ENCODE assay signal across 11 cellular contexts in the genomic region with DNA sequence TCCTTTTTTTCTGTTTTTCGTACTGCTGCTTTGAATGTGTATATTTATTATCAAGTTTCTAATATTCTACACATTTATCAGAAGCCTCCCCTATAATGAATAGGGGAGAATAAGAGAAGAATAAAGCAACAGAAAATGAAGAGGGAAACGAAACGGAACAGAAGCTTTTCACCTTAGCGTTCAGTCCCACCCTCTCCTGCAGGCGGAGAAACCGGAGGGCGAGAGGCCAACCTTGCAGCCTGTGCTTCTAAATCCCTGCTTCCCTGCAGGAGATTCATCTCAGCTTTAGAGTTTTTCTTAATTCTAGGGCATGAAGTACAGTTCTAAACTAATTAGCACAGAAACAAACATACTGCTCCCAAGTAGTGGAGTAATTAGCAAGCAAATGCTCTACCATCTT.
DNase-seq lines count a peak whose midpoint lies in the region; ATAC-seq and TF ChIP-seq lines count a peak whose summit lies in the region.
"Had no signal": no experiment of that assay in that cellular context is flagged by ENCODE, and none has a peak within 500 bp of the region (broad histone marks: within the 10 kb centered on the region; RNA-seq: fewer than 3 reads in every experiment).

No MANE protein-coding gene starts in this region.

- ATAC-seq in SK-N-SH treated with all-trans-retinoic acid at 6 μM for 48 hours (no peak), left colon (no peak), GM19395 (IDR thresholded peaks at IDR 0.05; ENCODE audit: unreplicated experiment) (no peak)

- H3K9me2 ChIP-seq in SK-N-SH = no peaks in the 10 kb centered on the region

- H3K27me3 Mint-ChIP-seq in activated CD4-positive, alpha-beta memory T cell treated with anti-CD3 and anti-CD28 coated beads for 36 hours = peaks cover 4% of the 10 kb centered on the region

- H3K36me3 ChIP-seq in SK-N-SH (replicated peaks in 1 of 2; ENCODE audit: control insufficient read depth in 1 of 2, insufficient read depth in 2 of 2, low read length in 1 of 2) (no peaks in the 10 kb centered on the region), right atrium auricular region (no peaks in the 10 kb centered on the region), skeletal muscle tissue (ENCODE audit: control insufficient read depth in 3 of 3, insufficient read depth in 3 of 3, low read length in 3 of 3) (no peaks in the 10 kb centered on the region), MG63 (no peaks in the 10 kb centered on the region; the same call in 1 of the 2 replicates)

- no peaks in the 10 kb centered on the region for H4K20me1 ChIP-seq in SK-N-SH (ENCODE audit: insufficient read depth)

- intact Hi-C loops in activated CD4-positive, alpha-beta memory T cell treated with anti-CD3 and anti-CD28 coated beads for 36 hours (cut with micrococcal nuclease) = loop anchor here (10.0 kb wide), 1 partner anchor 588 kb away; the partner anchor contains the start of gene PTER
- intact Hi-C loops in left colon (cut with DNase I, micrococcal nuclease) = no loop called here

- H3K4me2 ChIP-seq in SK-N-SH = no peak overlapping the region

- H3K9me3 ChIP-seq in SK-N-SH = no peaks in the 10 kb centered on the region
- H3K9me3 ChIP-seq in right atrium auricular region = peaks cover 0 to 7% of the 10 kb centered on the region in 2 donors
- no peaks in the 10 kb centered on the region for H3K9me3 ChIP-seq in skeletal muscle tissue (ENCODE audit: control insufficient read depth in 3 of 3, low read length in 3 of 3)
- H3K9me3 ChIP-seq in MG63 = peaks cover 3% of the 10 kb centered on the region

- TF ChIP-seq EP300 in SK-N-SH (IDR thresholded peaks at IDR 0.05; ENCODE audit: borderline replicate concordance in 1 of 2, low read depth in 1 of 2, low read length in 1 of 2) = no peak

- peak overlapping the region; percentile 92 for H3K27ac Mint-ChIP-seq in activated CD4-positive, alpha-beta memory T cell treated with anti-CD3 and anti-CD28 coated beads for 36 hours

- peak overlapping the region; percentile 86 to 100; a peak in 3 of 4 replicates for H3K27ac ChIP-seq in SK-N-SH (ENCODE audit: low read depth in 2 of 2, low read length in 1 of 2)
- peak overlapping the region; percentile 30 to 75 for H3K27ac ChIP-seq in right atrium auricular region
- H3K27ac ChIP-seq in skeletal muscle tissue (ENCODE audit: low read depth, low read length) = peak overlapping the region; percentile 54

- H3K4me3 Mint-ChIP-seq in activated CD4-positive, alpha-beta memory T cell treated with anti-CD3 and anti-CD28 coated beads for 36 hours = no peak overlapping the region

- H3K27me3 ChIP-seq in SK-N-SH (ENCODE audit: insufficient read depth) (no peaks in the 10 kb centered on the region), right atrium auricular region (no peaks in the 10 kb centered on the region), skeletal muscle tissue (ENCODE audit: control insufficient read depth in 3 of 3, insufficient read depth in 3 of 3, low read length in 3 of 3) (no peaks in the 10 kb centered on the region), MG63 (no peaks in the 10 kb centered on the region)

- CTCF ChIA-PET in SK-N-SH (lab: Yijun Ruan, JAX) = interaction anchor here (2.2 kb wide), 1 partner anchor 170 kb away, joined by 5 read pairs; no protein-coding TSS in a partner anchor
- CTCF ChIA-PET in activated CD4-positive, alpha-beta memory T cell treated with anti-CD3 and anti-CD28 coated beads for 36 hours (lab: Charles Lee) = interaction anchor here (0.6 kb wide), 1 partner anchor 334 kb away, joined by 4 read pairs; no protein-coding TSS in a partner anchor

- H3K79me2 ChIP-seq in SK-N-SH (ENCODE audit: insufficient read depth) = no peaks in the 10 kb centered on the region

- POLR2A ChIA-PET in SK-N-SH (lab: Yijun Ruan, JAX) = no interaction called here
- POLR2A ChIA-PET in activated CD4-positive, alpha-beta memory T cell treated with anti-CD3 and anti-CD28 coated beads for 36 hours (lab: Charles Lee) = interaction anchor here (0.9 kb wide), 2 partner anchors 18 to 20 kb away, joined by 3 read pairs; no protein-coding TSS in a partner anchor

- TF ChIP-seq RAD21 in SK-N-SH (IDR thresholded peaks at IDR 0.05; ENCODE audit: low read length) = no peak

- no peak overlapping the region for H2AFZ ChIP-seq in SK-N-SH (ENCODE audit: low read depth)

- H3K9ac ChIP-seq in SK-N-SH = peak overlapping the region; percentile 85; the same call in 1 of the 2 replicates
- no peak overlapping the region for H3K9ac ChIP-seq in skeletal muscle tissue (ENCODE audit: low read depth in 1 of 3, low read length in 3 of 3)

- peaks cover 9% of the 10 kb centered on the region for H3K36me3 Mint-ChIP-seq in activated CD4-positive, alpha-beta memory T cell treated with anti-CD3 and anti-CD28 coated beads for 36 hours

- peaks cover 45% of the 10 kb centered on the region for H3F3A ChIP-seq in SK-N-SH (replicated peaks; ENCODE audit: insufficient read depth)

- TF ChIP-seq CTCF in SK-N-SH (IDR thresholded peaks at IDR 0.05) (no peak), right atrium auricular region (IDR thresholded peaks at IDR 0.05) (no peak)

- 93% methylated on average over 7 of the region's 7 CpGs for whole genome bisulfite sequencing in SK-N-SH (ENCODE audit: low lambda C conversion rate)

- no peaks in the 10 kb centered on the region for H3K9me3 Mint-ChIP-seq in activated CD4-positive, alpha-beta memory T cell treated with anti-CD3 and anti-CD28 coated beads for 36 hours

- H3K4me1 Mint-ChIP-seq in activated CD4-positive, alpha-beta memory T cell treated with anti-CD3 and anti-CD28 coated beads for 36 hours (ENCODE audit: low read depth) = peaks cover 45% of the 10 kb centered on the region

- no peak for DNase-seq in SK-N-SH
- DNase-seq in activated CD4-positive, alpha-beta memory T cell treated with anti-CD3 and anti-CD28 coated beads for 36 hours = no peak
- no peak for DNase-seq in right atrium auricular region (ENCODE audit: low spot score)
- no peak for DNase-seq in MG63
- no peak for DNase-seq in left colon
- DNase-seq: 8988T, GF-D8, SHP77 treated with DMSO at 0.1 percent for 48 hours had no signal

- H3K4me1 ChIP-seq in SK-N-SH (ENCODE audit: control insufficient read depth in 1 of 2, insufficient read depth in 2 of 2, low read depth in 1 of 2, low read length in 1 of 2) (peaks cover 15 to 50% of the 10 kb centered on the region in 2 experiments), right atrium auricular region (peaks cover 0 to 31% of the 10 kb centered on the region in 2 donors), skeletal muscle tissue (ENCODE audit: control insufficient read depth in 3 of 3, insufficient read depth in 3 of 3, low read length in 3 of 3) (peaks cover 4 to 8% (median 6%) of the 10 kb centered on the region in 3 donors)

- H3K4me3 ChIP-seq in SK-N-SH (ENCODE audit: low read depth in 2 of 2, low read length in 1 of 2) (no peak overlapping the region), right atrium auricular region (no peak overlapping the region), skeletal muscle tissue (ENCODE audit: low read length in 3 of 3) (no peak overlapping the region), MG63 (no peak overlapping the region)

TF ChIP-seq in SK-N-SH, 30 proteins besides CTCF, POLR2A, EP300 and RAD21:
- no peak for TF ChIP-seq POLR2AphosphoS5 (IDR thresholded peaks at IDR 0.05; ENCODE audit: low read depth, low read length)
- TF ChIP-seq RFX5 (IDR thresholded peaks at IDR 0.05; ENCODE audit: low read length) = no peak
- no peak for TF ChIP-seq RCOR1 (IDR thresholded peaks at IDR 0.05; ENCODE audit: low read length)
- TF ChIP-seq NFIC (IDR thresholded peaks at IDR 0.05; ENCODE audit: borderline replicate concordance) = no peak

TF ChIP-seq in SK-N-SH treated with all-trans-retinoic acid at 6 μM for 48 hours, 23 proteins besides CTCF, POLR2A, EP300 and RAD21 (continues in another document):
- TF ChIP-seq ZC3H10 (CRISPR knock-in tag; IDR thresholded peaks at IDR 0.05) (no peak), ZNF8 (CRISPR knock-in tag; IDR thresholded peaks at IDR 0.05) (no peak), ISL1 (CRISPR knock-in tag; IDR thresholded peaks at IDR 0.05) (no peak), PPARA (CRISPR knock-in tag; IDR thresholded peaks at IDR 0.05; ENCODE audit: borderline replicate concordance) (no peak), TOX (CRISPR knock-in tag; IDR thresholded peaks at IDR 0.05; ENCODE audit: borderline replicate concordance) (no peak), ESRRG (CRISPR knock-in tag; IDR thresholded peaks at IDR 0.05) (no peak), TCF4 (CRISPR knock-in tag; IDR thresholded peaks at IDR 0.05; ENCODE audit: borderline replicate concordance) (no peak), ZNF70 (CRISPR knock-in tag; IDR thresholded peaks at IDR 0.05) (no peak)
- TF ChIP-seq, protein P1, sequence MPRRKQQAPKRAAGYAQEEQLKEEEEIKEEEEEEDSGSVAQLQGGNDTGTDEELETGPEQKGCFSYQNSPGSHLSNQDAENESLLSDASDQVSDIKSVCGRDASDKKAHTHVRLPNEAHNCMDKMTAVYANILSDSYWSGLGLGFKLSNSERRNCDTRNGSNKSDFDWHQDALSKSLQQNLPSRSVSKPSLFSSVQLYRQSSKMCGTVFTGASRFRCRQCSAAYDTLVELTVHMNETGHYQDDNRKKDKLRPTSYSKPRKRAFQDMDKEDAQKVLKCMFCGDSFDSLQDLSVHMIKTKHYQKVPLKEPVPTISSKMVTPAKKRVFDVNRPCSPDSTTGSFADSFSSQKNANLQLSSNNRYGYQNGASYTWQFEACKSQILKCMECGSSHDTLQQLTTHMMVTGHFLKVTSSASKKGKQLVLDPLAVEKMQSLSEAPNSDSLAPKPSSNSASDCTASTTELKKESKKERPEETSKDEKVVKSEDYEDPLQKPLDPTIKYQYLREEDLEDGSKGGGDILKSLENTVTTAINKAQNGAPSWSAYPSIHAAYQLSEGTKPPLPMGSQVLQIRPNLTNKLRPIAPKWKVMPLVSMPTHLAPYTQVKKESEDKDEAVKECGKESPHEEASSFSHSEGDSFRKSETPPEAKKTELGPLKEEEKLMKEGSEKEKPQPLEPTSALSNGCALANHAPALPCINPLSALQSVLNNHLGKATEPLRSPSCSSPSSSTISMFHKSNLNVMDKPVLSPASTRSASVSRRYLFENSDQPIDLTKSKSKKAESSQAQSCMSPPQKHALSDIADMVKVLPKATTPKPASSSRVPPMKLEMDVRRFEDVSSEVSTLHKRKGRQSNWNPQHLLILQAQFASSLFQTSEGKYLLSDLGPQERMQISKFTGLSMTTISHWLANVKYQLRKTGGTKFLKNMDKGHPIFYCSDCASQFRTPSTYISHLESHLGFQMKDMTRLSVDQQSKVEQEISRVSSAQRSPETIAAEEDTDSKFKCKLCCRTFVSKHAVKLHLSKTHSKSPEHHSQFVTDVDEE (CRISPR knock-in tag; IDR thresholded peaks at IDR 0.05) = no peak
